5 cellular contexts compared by ENCODE assay signal in genomic region chr6:149946631-149947030, GRCh38. TPM values are rescaled to one million over a fixed set of nuclear protein-coding genes. Genes with fewer than 3 reads are reported as not detected.
"Had no signal": no experiment of that assay in that cellular context is flagged by ENCODE, and none has a peak within 500 bp of the region (broad histone marks: within the 10 kb centered on the region; RNA-seq: fewer than 3 reads in every experiment).

No MANE protein-coding gene starts in this region.

RNA-seq across cellular contexts. Expression of gene ULBP1, which starts 17.1 kb away (rescaled TPM):
- total RNA-seq: MCF 10A, SK-MEL-5 had no signal

RNA-seq across cellular contexts. Expression of gene RAET1G, which starts 23.7 kb away (rescaled TPM):
- total RNA-seq: OCI-LY7, PC-9, SJCRH30, SK-MEL-5 had no signal

RNA-seq across cellular contexts. Expression of gene RAET1E, which starts 48.7 kb away (rescaled TPM):
- total RNA-seq: OCI-LY7, SJCRH30, SK-MEL-5 had no signal
